In genomic region chr6:32578962-32579361, GRCh38 we compare ENCODE assay signal across 1 cellular context.
TF ChIP-seq lines count a peak whose summit lies in the region.

No MANE protein-coding gene starts in this region.

TF ChIP-seq in GM12878, 131 proteins besides CTCF, POLR2A, EP300 and RAD21:
- TF ChIP-seq PAX5 (IDR thresholded peaks at IDR 0.05; ENCODE audit: borderline replicate concordance, low read depth, low read length) (no peak), POLR2AphosphoS5 (IDR thresholded peaks at IDR 0.05; ENCODE audit: low read length) (peak; percentile 40; the same call in 1 of the 2 replicates)
